In the genomic region with DNA sequence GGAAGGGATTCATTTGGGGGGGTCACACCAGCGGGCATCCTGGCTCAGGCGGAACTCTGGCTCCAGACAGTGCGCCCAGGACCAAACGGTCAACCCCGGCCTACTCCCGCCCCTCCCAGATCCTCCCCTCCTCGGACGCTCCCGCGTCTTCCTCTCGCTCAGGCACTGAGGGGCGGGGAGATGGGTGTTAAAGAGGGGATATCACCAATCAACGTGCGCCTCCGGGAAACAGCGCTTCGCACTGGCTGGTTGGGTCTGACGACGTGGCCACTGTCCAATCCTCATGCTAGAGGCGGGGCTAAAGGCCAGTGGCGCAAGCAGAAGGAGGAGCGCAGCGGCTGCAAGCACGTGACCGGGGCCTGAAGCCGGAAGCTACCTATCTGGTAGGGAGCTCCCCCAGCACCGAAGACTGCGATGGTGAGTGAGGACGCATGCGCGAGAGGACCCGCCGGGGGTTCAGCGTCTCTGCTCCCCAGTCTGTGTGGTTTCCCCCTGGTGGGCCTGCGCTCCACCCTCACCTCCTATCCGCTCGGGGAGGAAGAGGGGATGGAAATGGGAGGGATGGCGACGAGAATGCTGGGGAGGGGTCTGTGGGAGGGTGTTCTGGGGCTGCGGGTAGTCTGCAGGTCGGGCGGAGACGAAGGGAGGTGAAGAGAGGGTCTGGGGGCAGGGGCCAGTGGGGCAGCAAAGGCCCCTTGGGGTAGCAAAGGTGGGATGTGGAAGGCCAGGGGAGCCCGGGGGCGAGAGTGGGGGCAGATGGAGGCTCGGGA, we compare ENCODE assay signal across 1 cellular context.
TF ChIP-seq lines count a peak whose summit lies in the region.

A gene (plus strand): TSS at position 360 of the 770 bp plus-strand sequence. CDS start 55 bp downstream, at position 415.

TF ChIP-seq in GM12878, 131 proteins besides CTCF, POLR2A, EP300 and RAD21 (continued from another document and continues in another):
- TF ChIP-seq, protein P1, sequence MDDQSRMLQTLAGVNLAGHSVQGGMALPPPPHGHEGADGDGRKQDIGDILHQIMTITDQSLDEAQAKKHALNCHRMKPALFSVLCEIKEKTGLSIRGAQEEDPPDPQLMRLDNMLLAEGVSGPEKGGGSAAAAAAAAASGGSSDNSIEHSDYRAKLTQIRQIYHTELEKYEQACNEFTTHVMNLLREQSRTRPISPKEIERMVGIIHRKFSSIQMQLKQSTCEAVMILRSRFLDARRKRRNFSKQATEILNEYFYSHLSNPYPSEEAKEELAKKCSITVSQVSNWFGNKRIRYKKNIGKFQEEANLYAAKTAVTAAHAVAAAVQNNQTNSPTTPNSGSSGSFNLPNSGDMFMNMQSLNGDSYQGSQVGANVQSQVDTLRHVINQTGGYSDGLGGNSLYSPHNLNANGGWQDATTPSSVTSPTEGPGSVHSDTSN (IDR thresholded peaks at IDR 0.05; ENCODE audit: insufficient replicate concordance, low read depth, low read length) = peak; percentile 92
- TF ChIP-seq, protein P2, sequence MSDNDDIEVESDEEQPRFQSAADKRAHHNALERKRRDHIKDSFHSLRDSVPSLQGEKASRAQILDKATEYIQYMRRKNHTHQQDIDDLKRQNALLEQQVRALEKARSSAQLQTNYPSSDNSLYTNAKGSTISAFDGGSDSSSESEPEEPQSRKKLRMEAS (IDR thresholded peaks at IDR 0.05; ENCODE audit: low read depth, low read length) = peak; percentile 82
- TF ChIP-seq CHD4 (IDR thresholded peaks at IDR 0.05) (no peak), FOXK2 (IDR thresholded peaks at IDR 0.05) (no peak), KAT2A (conservative IDR thresholded peaks at IDR 0.05; ENCODE audit: control insufficient read depth, low read depth, low read length) (no peak), CHD2 (IDR thresholded peaks at IDR 0.05; ENCODE audit: borderline replicate concordance, low read depth, low read length) (peak; percentile 91), TAF1 (IDR thresholded peaks at IDR 0.05; ENCODE audit: borderline replicate concordance, low read depth, low read length) (peak; percentile 28; the same call in 1 of the 2 replicates), IKZF2 (IDR thresholded peaks at IDR 0.05) (peak in 1 of 2 experiments; percentile 26; a peak in 2 of 4 replicates), NRF1 (conservative IDR thresholded peaks at IDR 0.05; ENCODE audit: low read depth, low read length) (peak; percentile 73), NR2F1 (conservative IDR thresholded peaks at IDR 0.05) (no peak), NFXL1 (IDR thresholded peaks at IDR 0.05; ENCODE audit: borderline replicate concordance) (no peak), IKZF1 (conservative IDR thresholded peaks at IDR 0.05) (peak; percentile 62), MTA3 (IDR thresholded peaks at IDR 0.05; ENCODE audit: borderline replicate concordance, low read length) (no peak), LARP7 (IDR thresholded peaks at IDR 0.05) (no peak; the same call in 1 of the 2 replicates), BACH1 (IDR thresholded peaks at IDR 0.05; ENCODE audit: borderline replicate concordance) (peak; percentile 65; the same call in 1 of the 2 replicates), EZH2 (IDR thresholded peaks at IDR 0.05; ENCODE audit: borderline replicate concordance, control insufficient read depth, low read depth, low read length) (no peak), RFX5 (IDR thresholded peaks at IDR 0.05; ENCODE audit: low read depth, low read length) (peak; percentile 71; the same call in 1 of the 2 replicates), NFIC (IDR thresholded peaks at IDR 0.05; ENCODE audit: low read depth, low read length) (no peak), YBX1 (IDR thresholded peaks at IDR 0.05) (no peak), SPI1 (IDR thresholded peaks at IDR 0.05; ENCODE audit: borderline replicate concordance, insufficient read depth, low read depth, low read length) (peak; percentile 27; the same call in 1 of the 2 replicates), MXI1 (IDR thresholded peaks at IDR 0.05; ENCODE audit: low read depth, low read length) (no peak), PAX8 (IDR thresholded peaks at IDR 0.05) (no peak), SIN3A (IDR thresholded peaks at IDR 0.05; ENCODE audit: low read depth, low read length) (no peak), ZNF622 (IDR thresholded peaks at IDR 0.05) (no peak), STAT3 (IDR thresholded peaks at IDR 0.05; ENCODE audit: low read depth, low read length) (no peak), CREB1 (IDR thresholded peaks at IDR 0.05; ENCODE audit: low read depth) (peak; percentile 82), ASH2L (IDR thresholded peaks at IDR 0.05; ENCODE audit: borderline replicate concordance, low read depth) (no peak), MYB (IDR thresholded peaks at IDR 0.05; ENCODE audit: borderline replicate concordance, low read depth, low read length) (no peak), CEBPB (IDR thresholded peaks at IDR 0.05; ENCODE audit: borderline replicate concordance in 1 of 2, low read depth in 2 of 2, low read length in 2 of 2) (no peak), POLR2AphosphoS5 (IDR thresholded peaks at IDR 0.05; ENCODE audit: low read length) (peak; percentile 78), ZNF207 (IDR thresholded peaks at IDR 0.05; ENCODE audit: borderline replicate concordance) (no peak), PAX5 (IDR thresholded peaks at IDR 0.05; ENCODE audit: borderline replicate concordance, low read depth, low read length) (0 out of 2 replicates have a peak, but pooled peaks have one; percentile 4), NR2C1 (IDR thresholded peaks at IDR 0.05) (no peak), KDM1A (IDR thresholded peaks at IDR 0.05; ENCODE audit: borderline replicate concordance) (no peak), ZNF384 (IDR thresholded peaks at IDR 0.05; ENCODE audit: borderline replicate concordance, low read depth, low read length) (no peak), GATAD2B (conservative IDR thresholded peaks at IDR 0.05; ENCODE audit: low read depth) (peak; percentile 16; the same call in 1 of the 2 replicates), SMAD5 (IDR thresholded peaks at IDR 0.05; ENCODE audit: low read depth) (peak; percentile 49; the same call in 1 of the 2 replicates)
- TF ChIP-seq, protein P3, sequence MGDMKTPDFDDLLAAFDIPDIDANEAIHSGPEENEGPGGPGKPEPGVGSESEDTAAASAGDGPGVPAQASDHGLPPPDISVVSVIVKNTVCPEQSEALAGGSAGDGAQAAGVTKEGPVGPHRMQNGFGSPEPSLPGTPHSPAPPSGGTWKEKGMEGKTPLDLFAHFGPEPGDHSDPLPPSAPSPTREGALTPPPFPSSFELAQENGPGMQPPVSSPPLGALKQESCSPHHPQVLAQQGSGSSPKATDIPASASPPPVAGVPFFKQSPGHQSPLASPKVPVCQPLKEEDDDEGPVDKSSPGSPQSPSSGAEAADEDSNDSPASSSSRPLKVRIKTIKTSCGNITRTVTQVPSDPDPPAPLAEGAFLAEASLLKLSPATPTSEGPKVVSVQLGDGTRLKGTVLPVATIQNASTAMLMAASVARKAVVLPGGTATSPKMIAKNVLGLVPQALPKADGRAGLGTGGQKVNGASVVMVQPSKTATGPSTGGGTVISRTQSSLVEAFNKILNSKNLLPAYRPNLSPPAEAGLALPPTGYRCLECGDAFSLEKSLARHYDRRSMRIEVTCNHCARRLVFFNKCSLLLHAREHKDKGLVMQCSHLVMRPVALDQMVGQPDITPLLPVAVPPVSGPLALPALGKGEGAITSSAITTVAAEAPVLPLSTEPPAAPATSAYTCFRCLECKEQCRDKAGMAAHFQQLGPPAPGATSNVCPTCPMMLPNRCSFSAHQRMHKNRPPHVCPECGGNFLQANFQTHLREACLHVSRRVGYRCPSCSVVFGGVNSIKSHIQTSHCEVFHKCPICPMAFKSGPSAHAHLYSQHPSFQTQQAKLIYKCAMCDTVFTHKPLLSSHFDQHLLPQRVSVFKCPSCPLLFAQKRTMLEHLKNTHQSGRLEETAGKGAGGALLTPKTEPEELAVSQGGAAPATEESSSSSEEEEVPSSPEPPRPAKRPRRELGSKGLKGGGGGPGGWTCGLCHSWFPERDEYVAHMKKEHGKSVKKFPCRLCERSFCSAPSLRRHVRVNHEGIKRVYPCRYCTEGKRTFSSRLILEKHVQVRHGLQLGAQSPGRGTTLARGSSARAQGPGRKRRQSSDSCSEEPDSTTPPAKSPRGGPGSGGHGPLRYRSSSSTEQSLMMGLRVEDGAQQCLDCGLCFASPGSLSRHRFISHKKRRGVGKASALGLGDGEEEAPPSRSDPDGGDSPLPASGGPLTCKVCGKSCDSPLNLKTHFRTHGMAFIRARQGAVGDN (IDR thresholded peaks at IDR 0.05) = peak; percentile 68
- TF ChIP-seq, protein P4, sequence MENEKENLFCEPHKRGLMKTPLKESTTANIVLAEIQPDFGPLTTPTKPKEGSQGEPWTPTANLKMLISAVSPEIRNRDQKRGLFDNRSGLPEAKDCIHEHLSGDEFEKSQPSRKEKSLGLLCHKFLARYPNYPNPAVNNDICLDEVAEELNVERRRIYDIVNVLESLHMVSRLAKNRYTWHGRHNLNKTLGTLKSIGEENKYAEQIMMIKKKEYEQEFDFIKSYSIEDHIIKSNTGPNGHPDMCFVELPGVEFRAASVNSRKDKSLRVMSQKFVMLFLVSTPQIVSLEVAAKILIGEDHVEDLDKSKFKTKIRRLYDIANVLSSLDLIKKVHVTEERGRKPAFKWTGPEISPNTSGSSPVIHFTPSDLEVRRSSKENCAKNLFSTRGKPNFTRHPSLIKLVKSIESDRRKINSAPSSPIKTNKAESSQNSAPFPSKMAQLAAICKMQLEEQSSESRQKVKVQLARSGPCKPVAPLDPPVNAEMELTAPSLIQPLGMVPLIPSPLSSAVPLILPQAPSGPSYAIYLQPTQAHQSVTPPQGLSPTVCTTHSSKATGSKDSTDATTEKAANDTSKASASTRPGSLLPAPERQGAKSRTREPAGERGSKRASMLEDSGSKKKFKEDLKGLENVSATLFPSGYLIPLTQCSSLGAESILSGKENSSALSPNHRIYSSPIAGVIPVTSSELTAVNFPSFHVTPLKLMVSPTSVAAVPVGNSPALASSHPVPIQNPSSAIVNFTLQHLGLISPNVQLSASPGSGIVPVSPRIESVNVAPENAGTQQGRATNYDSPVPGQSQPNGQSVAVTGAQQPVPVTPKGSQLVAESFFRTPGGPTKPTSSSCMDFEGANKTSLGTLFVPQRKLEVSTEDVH (IDR thresholded peaks at IDR 0.05; ENCODE audit: low read depth, partially characterized antibody) = no peak
- TF ChIP-seq, protein P5, sequence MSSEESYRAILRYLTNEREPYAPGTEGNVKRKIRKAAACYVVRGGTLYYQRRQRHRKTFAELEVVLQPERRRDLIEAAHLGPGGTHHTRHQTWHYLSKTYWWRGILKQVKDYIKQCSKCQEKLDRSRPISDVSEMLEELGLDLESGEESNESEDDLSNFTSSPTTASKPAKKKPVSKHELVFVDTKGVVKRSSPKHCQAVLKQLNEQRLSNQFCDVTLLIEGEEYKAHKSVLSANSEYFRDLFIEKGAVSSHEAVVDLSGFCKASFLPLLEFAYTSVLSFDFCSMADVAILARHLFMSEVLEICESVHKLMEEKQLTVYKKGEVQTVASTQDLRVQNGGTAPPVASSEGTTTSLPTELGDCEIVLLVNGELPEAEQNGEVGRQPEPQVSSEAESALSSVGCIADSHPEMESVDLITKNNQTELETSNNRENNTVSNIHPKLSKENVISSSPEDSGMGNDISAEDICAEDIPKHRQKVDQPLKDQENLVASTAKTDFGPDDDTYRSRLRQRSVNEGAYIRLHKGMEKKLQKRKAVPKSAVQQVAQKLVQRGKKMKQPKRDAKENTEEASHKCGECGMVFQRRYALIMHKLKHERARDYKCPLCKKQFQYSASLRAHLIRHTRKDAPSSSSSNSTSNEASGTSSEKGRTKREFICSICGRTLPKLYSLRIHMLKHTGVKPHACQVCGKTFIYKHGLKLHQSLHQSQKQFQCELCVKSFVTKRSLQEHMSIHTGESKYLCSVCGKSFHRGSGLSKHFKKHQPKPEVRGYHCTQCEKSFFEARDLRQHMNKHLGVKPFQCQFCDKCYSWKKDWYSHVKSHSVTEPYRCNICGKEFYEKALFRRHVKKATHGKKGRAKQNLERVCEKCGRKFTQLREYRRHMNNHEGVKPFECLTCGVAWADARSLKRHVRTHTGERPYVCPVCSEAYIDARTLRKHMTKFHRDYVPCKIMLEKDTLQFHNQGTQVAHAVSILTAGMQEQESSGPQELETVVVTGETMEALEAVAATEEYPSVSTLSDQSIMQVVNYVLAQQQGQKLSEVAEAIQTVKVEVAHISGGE (CRISPR knock-in tag; IDR thresholded peaks at IDR 0.05) = no peak
- TF ChIP-seq, protein P6, sequence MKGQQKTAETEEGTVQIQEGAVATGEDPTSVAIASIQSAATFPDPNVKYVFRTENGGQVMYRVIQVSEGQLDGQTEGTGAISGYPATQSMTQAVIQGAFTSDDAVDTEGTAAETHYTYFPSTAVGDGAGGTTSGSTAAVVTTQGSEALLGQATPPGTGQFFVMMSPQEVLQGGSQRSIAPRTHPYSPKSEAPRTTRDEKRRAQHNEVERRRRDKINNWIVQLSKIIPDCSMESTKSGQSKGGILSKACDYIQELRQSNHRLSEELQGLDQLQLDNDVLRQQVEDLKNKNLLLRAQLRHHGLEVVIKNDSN (IDR thresholded peaks at IDR 0.05; ENCODE audit: borderline replicate concordance, extremely low read length, insufficient read depth, low read depth, low read length) = peak; percentile 94
- TF ChIP-seq, protein P7, sequence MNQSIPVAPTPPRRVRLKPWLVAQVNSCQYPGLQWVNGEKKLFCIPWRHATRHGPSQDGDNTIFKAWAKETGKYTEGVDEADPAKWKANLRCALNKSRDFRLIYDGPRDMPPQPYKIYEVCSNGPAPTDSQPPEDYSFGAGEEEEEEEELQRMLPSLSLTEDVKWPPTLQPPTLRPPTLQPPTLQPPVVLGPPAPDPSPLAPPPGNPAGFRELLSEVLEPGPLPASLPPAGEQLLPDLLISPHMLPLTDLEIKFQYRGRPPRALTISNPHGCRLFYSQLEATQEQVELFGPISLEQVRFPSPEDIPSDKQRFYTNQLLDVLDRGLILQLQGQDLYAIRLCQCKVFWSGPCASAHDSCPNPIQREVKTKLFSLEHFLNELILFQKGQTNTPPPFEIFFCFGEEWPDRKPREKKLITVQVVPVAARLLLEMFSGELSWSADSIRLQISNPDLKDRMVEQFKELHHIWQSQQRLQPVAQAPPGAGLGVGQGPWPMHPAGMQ (IDR thresholded peaks at IDR 0.05; ENCODE audit: borderline replicate concordance) = no peak
- TF ChIP-seq, protein P8, sequence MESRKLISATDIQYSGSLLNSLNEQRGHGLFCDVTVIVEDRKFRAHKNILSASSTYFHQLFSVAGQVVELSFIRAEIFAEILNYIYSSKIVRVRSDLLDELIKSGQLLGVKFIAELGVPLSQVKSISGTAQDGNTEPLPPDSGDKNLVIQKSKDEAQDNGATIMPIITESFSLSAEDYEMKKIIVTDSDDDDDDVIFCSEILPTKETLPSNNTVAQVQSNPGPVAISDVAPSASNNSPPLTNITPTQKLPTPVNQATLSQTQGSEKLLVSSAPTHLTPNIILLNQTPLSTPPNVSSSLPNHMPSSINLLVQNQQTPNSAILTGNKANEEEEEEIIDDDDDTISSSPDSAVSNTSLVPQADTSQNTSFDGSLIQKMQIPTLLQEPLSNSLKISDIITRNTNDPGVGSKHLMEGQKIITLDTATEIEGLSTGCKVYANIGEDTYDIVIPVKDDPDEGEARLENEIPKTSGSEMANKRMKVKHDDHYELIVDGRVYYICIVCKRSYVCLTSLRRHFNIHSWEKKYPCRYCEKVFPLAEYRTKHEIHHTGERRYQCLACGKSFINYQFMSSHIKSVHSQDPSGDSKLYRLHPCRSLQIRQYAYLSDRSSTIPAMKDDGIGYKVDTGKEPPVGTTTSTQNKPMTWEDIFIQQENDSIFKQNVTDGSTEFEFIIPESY (IDR thresholded peaks at IDR 0.05) = no peak
- TF ChIP-seq, protein P9, sequence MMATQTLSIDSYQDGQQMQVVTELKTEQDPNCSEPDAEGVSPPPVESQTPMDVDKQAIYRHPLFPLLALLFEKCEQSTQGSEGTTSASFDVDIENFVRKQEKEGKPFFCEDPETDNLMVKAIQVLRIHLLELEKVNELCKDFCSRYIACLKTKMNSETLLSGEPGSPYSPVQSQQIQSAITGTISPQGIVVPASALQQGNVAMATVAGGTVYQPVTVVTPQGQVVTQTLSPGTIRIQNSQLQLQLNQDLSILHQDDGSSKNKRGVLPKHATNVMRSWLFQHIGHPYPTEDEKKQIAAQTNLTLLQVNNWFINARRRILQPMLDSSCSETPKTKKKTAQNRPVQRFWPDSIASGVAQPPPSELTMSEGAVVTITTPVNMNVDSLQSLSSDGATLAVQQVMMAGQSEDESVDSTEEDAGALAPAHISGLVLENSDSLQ (IDR thresholded peaks at IDR 0.05) = peak; percentile 98
